ENCODE assay signal across 14 cellular contexts in genomic region chr19:50300051-50300450, GRCh38. TPM values are rescaled to one million over a fixed set of nuclear protein-coding genes. Genes with fewer than 3 reads are reported as not detected.
"Had no signal": no experiment of that assay in that cellular context is flagged by ENCODE, and none has a peak within 500 bp of the region (broad histone marks: within the 10 kb centered on the region; RNA-seq: fewer than 3 reads in every experiment).

No MANE protein-coding gene starts in this region.

- H3K27me3 ChIP-seq: heart left ventricle, transverse colon, vagina had no signal

- DNase-seq: activated CD4-positive, alpha-beta T cell treated with anti-CD3 and anti-CD28 coated beads for 4 hours; activated naive CD4-positive, alpha-beta T cell treated with Interleukin-2 at 50 U/mL for 16 hours; activated naive CD8-positive, alpha-beta T cell treated with anti-CD3 and anti-CD28 coated beads, Interleukin-2, amount 10 ng/mL, durations not matched to agents 7 days and 5 days; activated T-cell treated with anti-CD3 and anti-CD28 coated beads, Interleukin-2, amount 50 U/mL, for 1 hour; endodermal cell; heart left ventricle; immature natural killer cell; left ventricle myocardium superior; naive B cell; stimulated activated naive CD8-positive, alpha-beta T cell treated with anti-CD3 and anti-CD28 coated beads, Interleukin-15, amount 100 ng/mL, for 72 hours; transverse colon had no signal

- H3K4me1 ChIP-seq: gastroesophageal sphincter, heart left ventricle, suprapubic skin, transverse colon, vagina had no signal

- H3K27ac ChIP-seq: gastroesophageal sphincter, heart left ventricle, suprapubic skin, transverse colon, vagina had no signal

- H3K4me3 ChIP-seq: gastroesophageal sphincter, heart left ventricle, suprapubic skin, transverse colon, vagina had no signal

- H3K9me3 ChIP-seq: transverse colon, vagina had no signal

- H3K36me3 ChIP-seq: vagina had no signal

RNA-seq across cellular contexts. Expression of gene KCNC3, which starts 29.1 kb away (rescaled TPM):
- polyA plus RNA-seq: immature natural killer cell had no signal
